ENCODE assay signal across 8 cellular contexts in the genomic region with DNA sequence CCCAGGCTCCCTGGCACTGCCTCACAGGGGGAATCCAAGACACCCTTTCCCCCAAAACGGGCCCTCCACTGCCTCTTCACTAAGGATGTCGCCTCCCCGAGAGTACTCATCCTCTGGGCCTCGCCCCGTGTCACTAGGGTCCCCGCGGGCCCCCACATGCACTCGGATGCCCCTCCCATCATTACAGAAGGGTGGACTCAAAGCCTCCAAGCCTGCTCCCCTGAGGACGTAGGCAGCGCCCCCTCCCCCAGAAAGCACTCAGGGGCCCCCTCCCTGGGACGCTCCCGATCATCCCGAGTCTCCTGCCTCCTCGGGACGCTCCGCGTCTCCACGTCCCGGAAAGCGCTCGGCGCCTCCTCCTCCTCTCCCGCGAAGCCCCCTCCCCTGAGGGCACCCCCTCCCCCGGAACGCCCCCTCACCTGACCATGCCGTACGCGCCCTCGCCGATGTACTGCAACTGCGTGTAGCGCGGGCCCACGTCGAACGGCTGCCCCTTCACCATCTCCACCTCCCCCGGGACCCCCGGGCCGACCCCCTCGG. TPM values are rescaled to one million over a fixed set of nuclear protein-coding genes. Genes with fewer than 3 reads are reported as not detected.
DNase-seq lines count a peak whose midpoint lies in the region; ATAC-seq and TF ChIP-seq lines count a peak whose summit lies in the region.

No MANE protein-coding gene starts in this region.

- H3K4me1 ChIP-seq in breast epithelium (no peaks in the 10 kb centered on the region), liver (ENCODE audit: control insufficient read depth in 4 of 4, insufficient read depth in 4 of 4, low read length in 3 of 4) (peaks cover 4 to 13% (median 8%) of the 10 kb centered on the region in 4 donors), suprapubic skin (peaks cover 30% of the 10 kb centered on the region)

- H3K27ac ChIP-seq in breast epithelium (peak overlapping the region; percentile 93 to 96), liver (ENCODE audit: low read depth in 1 of 2, low read length in 2 of 2) (peak overlapping the region; percentile 89 to 94), suprapubic skin (peak overlapping the region; percentile 90)

- H3K4me3 ChIP-seq in GM12875 (ENCODE audit: low read depth, low read length) (peak overlapping the region; percentile 65), breast epithelium (peak overlapping the region; percentile 95 to 96 (median 96)), liver (ENCODE audit: low read depth in 1 of 3, low read length in 3 of 3) (peak overlapping the region; percentile 69 to 90 (median 75)), suprapubic skin (peak overlapping the region; percentile 61)

- intact Hi-C loops in breast epithelium (cut with DNase I; ENCODE audit: low total_unique reads), result no loop called here

- TF ChIP-seq EP300 in suprapubic skin (IDR thresholded peaks at IDR 0.05), result no peak

- DNase-seq in NCI-H69 (lab: John Stamatoyannopoulos, UW) (peak; percentile 81), breast epithelium (ENCODE audit: low spot score in 2 of 2) (no peak), suprapubic skin (ENCODE audit: low spot score in 2 of 2) (peak in 1 of 2 donors; percentile 73), ecto neural progenitor cell (ENCODE audit: low spot score) (no peak), D341Med (ENCODE audit: low spot score) (no peak)

- TF ChIP-seq CTCF in GM12875 (IDR thresholded peaks at IDR 0.05; ENCODE audit: borderline replicate concordance, insufficient read depth, low read depth, low read length) (no peak), breast epithelium (IDR thresholded peaks at IDR 0.05) (no peak), liver (IDR thresholded peaks at IDR 0.05; ENCODE audit: low read depth, low read length, missing input control) (no peak), suprapubic skin (IDR thresholded peaks at IDR 0.05) (no peak)

- no peak for TF ChIP-seq POLR2A in breast epithelium (IDR thresholded peaks at IDR 0.05)
- no peak for TF ChIP-seq POLR2A in suprapubic skin (IDR thresholded peaks at IDR 0.05)

- H3K36me3 ChIP-seq in breast epithelium (no peaks in the 10 kb centered on the region), liver (ENCODE audit: control insufficient read depth in 4 of 4, insufficient read depth in 3 of 4, low read depth in 1 of 4, low read length in 3 of 4) (peaks cover 1 to 5% (median 3%) of the 10 kb centered on the region in 4 donors), suprapubic skin (peaks cover 20% of the 10 kb centered on the region)

- peak overlapping the region; percentile 18 to 77 for H3K9ac ChIP-seq in liver (ENCODE audit: low read depth in 1 of 2, low read length in 2 of 2)

- H3K9me3 ChIP-seq in breast epithelium (no peaks in the 10 kb centered on the region), liver (ENCODE audit: control insufficient read depth in 4 of 4, low read length in 3 of 4) (no peaks in the 10 kb centered on the region), suprapubic skin (no peaks in the 10 kb centered on the region)

- H3K27me3 ChIP-seq in breast epithelium (no peaks in the 10 kb centered on the region), liver (ENCODE audit: control insufficient read depth in 4 of 4, insufficient read depth in 4 of 4, low read length in 3 of 4) (no peaks in the 10 kb centered on the region), suprapubic skin (no peaks in the 10 kb centered on the region)

- ATAC-seq in GM19351 (IDR thresholded peaks at IDR 0.05; ENCODE audit: unreplicated experiment), result no peak

- WGBS in liver, result 3% methylated on average over 41 of the region's 41 CpGs
- 1% methylated on average over 10 of the region's 41 CpGs for WGBS in suprapubic skin

- TF ChIP-seq RAD21 in liver (IDR thresholded peaks at IDR 0.05), result no peak

TF ChIP-seq in liver, 16 proteins besides CTCF, POLR2A, EP300 and RAD21:
- TF ChIP-seq ZBTB33 (IDR thresholded peaks at IDR 0.05) (no peak), FOXA1 (IDR thresholded peaks at IDR 0.05) (no peak), EGR1 (IDR thresholded peaks at IDR 0.05; ENCODE audit: low read depth in 2 of 2) (no peak), NR2F2 (IDR thresholded peaks at IDR 0.05) (no peak), SP1 (IDR thresholded peaks at IDR 0.05) (no peak), FOXA2 (IDR thresholded peaks at IDR 0.05) (no peak), MAX (IDR thresholded peaks at IDR 0.05) (no peak), YY1 (IDR thresholded peaks at IDR 0.05) (no peak), HNF4A (conservative IDR thresholded peaks at IDR 0.05) (no peak), REST (IDR thresholded peaks at IDR 0.05) (no peak), HNF4G (IDR thresholded peaks at IDR 0.05) (no peak), RXRA (IDR thresholded peaks at IDR 0.05) (no peak), GABPA (IDR thresholded peaks at IDR 0.05 in 1 of 2, conservative IDR thresholded peaks at IDR 0.05 in 1 of 2) (no peak)
- TF ChIP-seq, protein P1, sequence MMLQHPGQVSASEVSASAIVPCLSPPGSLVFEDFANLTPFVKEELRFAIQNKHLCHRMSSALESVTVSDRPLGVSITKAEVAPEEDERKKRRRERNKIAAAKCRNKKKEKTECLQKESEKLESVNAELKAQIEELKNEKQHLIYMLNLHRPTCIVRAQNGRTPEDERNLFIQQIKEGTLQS (IDR thresholded peaks at IDR 0.05), result no peak
TF ChIP-seq in liver: peak in this region for 0.

RNA-seq across cellular contexts. Expression of gene MAPK3, which starts 0.3 kb away (rescaled TPM):
- total RNA-seq in breast epithelium, result 10 to 100 TPM; 46.5 to 82.1 (median 67.5) TPM
- total RNA-seq in liver, result 1 to 10 TPM; 3.7 to 8.7 TPM
- 10 to 100 TPM in 1 of 2 donors, 1 to 10 TPM in 1; 7.5 to 18.6 TPM for polyA plus RNA-seq in liver
- total RNA-seq in suprapubic skin, result 10 to 100 TPM; 34.1 to 62.4 (median 60.1) TPM

RNA-seq across cellular contexts. Expression of gene GDPD3, which starts 9.4 kb away (rescaled TPM):
- total RNA-seq in breast epithelium, result 1 to 10 TPM; 1.6 to 7.3 (median 2.0) TPM
- under 1 TPM; 0.42 to 0.67 TPM for total RNA-seq in liver
- under 1 TPM; 0.43 to 0.71 TPM for polyA plus RNA-seq in liver
- 10 to 100 TPM in 3 of 4 donors, 1 to 10 TPM in 1; 8.7 to 40.0 (median 12.5) TPM for total RNA-seq in suprapubic skin

RNA-seq across cellular contexts. Expression of gene YPEL3, which starts 26.7 kb away (rescaled TPM):
- total RNA-seq in breast epithelium (100 to 1,000 TPM; 106 to 143 (median 114) TPM), liver (10 to 100 TPM; 10.5 to 42.7 TPM), suprapubic skin (100 to 1,000 TPM; 138 to 197 (median 195) TPM)
- polyA plus RNA-seq in liver, result 10 to 100 TPM; 19.7 to 29.2 TPM

RNA-seq across cellular contexts. Expression of gene TBX6, which starts 31.0 kb away (rescaled TPM):
- under 1 TPM; 0.73 to 0.98 (median 0.80) TPM for total RNA-seq in breast epithelium
- under 1 TPM; 0.09 to 0.25 TPM for total RNA-seq in liver
- polyA plus RNA-seq in liver, result under 1 TPM; 0.10 to 0.26 TPM
- total RNA-seq in suprapubic skin, result 1 to 10 TPM; 2.7 to 7.6 (median 4.7) TPM

RNA-seq across cellular contexts. Expression of gene PPP4C, which starts 46.9 kb away (rescaled TPM):
- total RNA-seq in breast epithelium (10 to 100 TPM; 47.7 to 55.1 (median 51.7) TPM), liver (10 to 100 TPM; 49.7 to 68.7 TPM), suprapubic skin (10 to 100 TPM; 52.0 to 66.0 (median 61.2) TPM)
- polyA plus RNA-seq in liver, result 10 to 100 TPM; 56.3 to 79.6 TPM
